13 cellular contexts compared by ENCODE assay signal in the genomic region with DNA sequence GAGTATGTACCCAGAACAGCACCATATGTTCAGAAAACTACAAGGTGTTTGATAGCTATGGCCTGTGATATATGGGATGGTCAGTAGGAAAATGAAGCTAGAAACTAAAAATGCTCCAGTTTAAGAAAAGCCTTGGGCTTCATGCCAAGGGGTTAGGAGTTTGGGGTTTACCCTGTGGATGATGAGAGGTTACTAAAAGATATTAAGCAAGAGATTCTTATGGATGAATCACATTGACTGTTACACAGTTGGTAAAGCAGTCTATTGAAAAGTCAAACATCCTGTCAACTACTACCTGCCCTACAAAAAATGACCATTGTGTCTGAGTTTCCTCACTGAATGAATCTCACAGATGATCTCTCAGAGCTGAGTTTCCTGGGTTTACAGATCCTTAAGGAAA.
A peak's percentile ranks its signal among the peaks of the same experiment; 100 is the strongest.
DNase-seq lines count a peak whose midpoint lies in the region; ATAC-seq and TF ChIP-seq lines count a peak whose summit lies in the region.
"Had no signal": no experiment of that assay in that cellular context is flagged by ENCODE, and none has a peak within 500 bp of the region (broad histone marks: within the 10 kb centered on the region; RNA-seq: fewer than 3 reads in every experiment).

No MANE protein-coding gene starts in this region.

- H3K4me1 ChIP-seq in left ventricle myocardium inferior (peaks cover 3% of the 10 kb centered on the region), heart right ventricle (peaks cover 0 to 32% (median 0%) of the 10 kb centered on the region in 9 donors), RWPE2 (ENCODE audit: insufficient read depth, poor library complexity, severe bottlenecking) (peaks cover 5% of the 10 kb centered on the region), right atrium auricular region (no peaks in the 10 kb centered on the region)
- H3K4me1 ChIP-seq: transverse colon had no signal

- H3K4me3 ChIP-seq in left ventricle myocardium inferior (no peak overlapping the region), heart right ventricle (no peak overlapping the region), RWPE2 (ENCODE audit: severe bottlenecking) (no peak overlapping the region), fibroblast of the aortic adventitia (ENCODE audit: low read depth, low read length) (no peak overlapping the region), right atrium auricular region (no peak overlapping the region)
- H3K4me3 ChIP-seq: transverse colon had no signal

- DNase-seq in left ventricle myocardium inferior (no peak), heart right ventricle (no peak), RWPE2 (ENCODE audit: low spot score) (no peak), fibroblast of the aortic adventitia (ENCODE audit: low read depth) (peak; percentile 73), stromal cell of bone marrow (ENCODE audit: low read depth) (peak; percentile 62), GM19240 (ENCODE audit: insufficient read length, low spot score) (no peak), right atrium auricular region (ENCODE audit: low spot score) (no peak)
- DNase-seq: activated CD4-positive, CD25-positive, alpha-beta regulatory T cell; anterior cingulate cortex; cortex of kidney; SW 1271; transverse colon had no signal

- TF ChIP-seq CTCF in left ventricle myocardium inferior (IDR thresholded peaks at IDR 0.05; ENCODE audit: borderline replicate concordance) (no peak), heart right ventricle (IDR thresholded peaks at IDR 0.05) (no peak), RWPE2 (IDR thresholded peaks at IDR 0.05; ENCODE audit: poor library complexity, severe bottlenecking) (no peak), fibroblast of the aortic adventitia (IDR thresholded peaks at IDR 0.05; ENCODE audit: insufficient read depth, low read length) (no peak), right atrium auricular region (IDR thresholded peaks at IDR 0.05) (no peak)

- ATAC-seq in heart right ventricle: no peak
- ATAC-seq in RWPE2 (ENCODE audit: low read depth): peak; percentile 94
- no peak for ATAC-seq in GM21737 (IDR thresholded peaks at IDR 0.05; ENCODE audit: unreplicated experiment)

- H3K27me3 ChIP-seq in left ventricle myocardium inferior (ENCODE audit: low read depth): no peaks in the 10 kb centered on the region
- no peaks in the 10 kb centered on the region for H3K27me3 ChIP-seq in heart right ventricle
- no peaks in the 10 kb centered on the region for H3K27me3 ChIP-seq in RWPE2 (ENCODE audit: insufficient read depth, poor library complexity, severe bottlenecking)
- H3K27me3 ChIP-seq in right atrium auricular region: no peaks in the 10 kb centered on the region
- H3K27me3 ChIP-seq: transverse colon had no signal

- H3K27ac ChIP-seq in left ventricle myocardium inferior (replicated peaks) (peak overlapping the region; percentile 45), heart right ventricle (peak overlapping the region in 1 of 10 donors; percentile 77), RWPE2 (ENCODE audit: poor library complexity, severe bottlenecking) (no peak overlapping the region), right atrium auricular region (no peak overlapping the region)
- H3K27ac ChIP-seq: transverse colon had no signal

- intact Hi-C loops in left ventricle myocardium inferior (cut with micrococcal nuclease) (no loop called here), heart right ventricle (cut with DNase I) (loop anchor here in 1 of 10 donors (5.0 kb wide), 1 partner anchor 1603 kb away; no protein-coding TSS in a partner anchor)

- H3K9me3 ChIP-seq in left ventricle myocardium inferior (replicated peaks) (peaks cover 26% of the 10 kb centered on the region), heart right ventricle (peaks cover 0 to 22% (median 9%) of the 10 kb centered on the region in 11 donors), RWPE2 (ENCODE audit: severe bottlenecking) (no peaks in the 10 kb centered on the region), right atrium auricular region (peaks cover 0 to 10% of the 10 kb centered on the region in 2 donors)

- H3K36me3 ChIP-seq in left ventricle myocardium inferior (no peaks in the 10 kb centered on the region), heart right ventricle (no peaks in the 10 kb centered on the region), RWPE2 (ENCODE audit: low read depth) (no peaks in the 10 kb centered on the region), right atrium auricular region (no peaks in the 10 kb centered on the region)
- H3K36me3 ChIP-seq: transverse colon had no signal

Comparison
In these comparisons a context has a peak if more than half of its experiments do, and no peak if none do; other contexts are left out.
1. DNase-seq: peak in fibroblast of the aortic adventitia (single experiment) and stromal cell of bone marrow (single experiment); none in left ventricle myocardium inferior (single experiment), heart right ventricle (0 of 2), RWPE2 (single experiment), GM19240 (single experiment) and right atrium auricular region (single experiment).